ENCODE assay signal across 1 cellular context in the genomic region with DNA sequence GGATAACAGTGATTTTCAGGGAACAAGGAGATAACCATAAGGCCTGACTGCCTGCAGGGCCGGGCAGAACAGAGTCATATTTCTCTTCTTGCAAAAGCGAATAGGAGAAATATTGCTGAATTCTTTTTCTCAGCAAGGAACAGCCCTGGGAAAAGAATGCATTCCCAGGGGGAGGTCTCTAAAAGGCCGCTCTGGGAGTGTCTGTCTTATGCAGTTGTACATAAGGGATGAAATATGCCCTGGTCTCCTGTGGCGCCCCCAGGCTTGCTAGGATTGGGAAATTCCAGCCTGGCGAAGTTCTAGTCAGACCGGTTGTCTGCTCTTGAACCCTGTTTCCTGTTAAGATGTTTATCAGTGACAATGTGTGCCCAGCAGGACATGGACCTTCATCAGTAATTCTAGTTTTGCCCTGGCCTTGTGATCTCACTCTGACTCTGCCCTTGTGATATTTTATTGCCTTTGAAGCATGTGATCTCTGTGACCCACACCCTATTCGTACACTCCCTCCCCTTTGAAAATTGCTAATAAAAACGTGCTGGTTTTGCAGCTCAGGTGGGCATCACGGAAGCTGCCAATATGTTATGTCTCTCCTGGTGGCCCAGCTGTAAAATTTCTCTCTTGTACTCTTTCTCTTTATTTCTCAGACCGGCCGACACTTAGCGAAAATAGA.
TF ChIP-seq lines count a peak whose summit lies in the region.

No MANE protein-coding gene starts in this region.

TF ChIP-seq in HCT116, 20 proteins besides CTCF, POLR2A, EP300 and RAD21:
- TF ChIP-seq TCF7L2 (IDR thresholded peaks at IDR 0.05; ENCODE audit: borderline replicate concordance, extremely low read depth, insufficient read depth, insufficient read length) (peak; percentile 65), CBX3 (IDR thresholded peaks at IDR 0.05; ENCODE audit: low read depth) (0 out of 2 replicates have a peak, but pooled peaks have one; percentile 29)
